In genomic region chr5:177304392-177305119, GRCh38 we compare ENCODE assay signal across 6 cellular contexts. TPM values are rescaled to one million over a fixed set of nuclear protein-coding genes. Genes with fewer than 3 reads are reported as not detected.
A peak's percentile ranks its signal among the peaks of the same experiment; 100 is the strongest.
DNase-seq lines count a peak whose midpoint lies in the region; ATAC-seq and TF ChIP-seq lines count a peak whose summit lies in the region.

No MANE protein-coding gene starts in this region.

- WGBS in lower leg skin, 2 donors, result 23 to 36% methylated on average over 15 to 19 of the region's 19 CpGs

- intact Hi-C loops in lower leg skin (cut with DNase I; ENCODE audit: low total_unique reads), result loop anchor here (10.0 kb wide), 1 partner anchor 190 kb away; no protein-coding TSS in a partner anchor

- H3K4me1 Mint-ChIP-seq in WTC11, result peaks cover 28% of the 10 kb centered on the region

- no peak for TF ChIP-seq CTCF in GM20000 (IDR thresholded peaks at IDR 0.05; ENCODE audit: extremely low read depth, missing control alignments)
- no peak for TF ChIP-seq CTCF in WTC11 (IDR thresholded peaks at IDR 0.05)
- TF ChIP-seq CTCF in lower leg skin (IDR thresholded peaks at IDR 0.05), result no peak

- DNase-seq in GM20000 (ENCODE audit: low spot score) (peak; percentile 56), WTC11 (ENCODE audit: low spot score) (no peak), lower leg skin (ENCODE audit: low spot score in 2 of 2) (peak in 1 of 2 donors; percentile 83), DMS79 (lab: John Stamatoyannopoulos, UW) (no peak), GOT3 (lab: John Stamatoyannopoulos, UW) (no peak), T-helper 9 cell (no peak)

- no peaks in the 10 kb centered on the region for H3K9me3 Mint-ChIP-seq in WTC11

- CTCF ChIA-PET in WTC11 (lab: Charles Lee), result interaction anchor here (0.6 kb wide), 1 partner anchor 66 kb away, joined by 6 read pairs; no protein-coding TSS in a partner anchor

- peak overlapping the region; percentile 82 for H3K27ac Mint-ChIP-seq in WTC11

- TF ChIP-seq POLR2A in lower leg skin (IDR thresholded peaks at IDR 0.05), result no peak

- no peaks in the 10 kb centered on the region for H3K27me3 Mint-ChIP-seq in WTC11 (ENCODE audit: low read depth)

- H3K4me3 ChIP-seq in lower leg skin (ENCODE audit: low read depth, poor library complexity, severe bottlenecking), result peak overlapping the region; percentile 88

- peak overlapping the region; percentile 93 for H3K4me3 Mint-ChIP-seq in WTC11

- POLR2A ChIA-PET in WTC11 (lab: Charles Lee), result interaction anchor here (0.6 kb wide), 2 partner anchors 220 to 491 kb away, joined by 4 read pairs; no protein-coding TSS in a partner anchor

- ATAC-seq in WTC11, result no peak

- H3K36me3 Mint-ChIP-seq in WTC11, result peaks cover 29% of the 10 kb centered on the region

TF ChIP-seq in WTC11, 78 proteins besides CTCF, POLR2A, EP300 and RAD21:
- no peak for TF ChIP-seq E2F1 (CRISPR knock-in tag; IDR thresholded peaks at IDR 0.05)
TF ChIP-seq in WTC11: peak in this region for 0.

RNA-seq across cellular contexts. Expression of gene PRELID1, which starts 1.0 kb away (rescaled TPM):
- total RNA-seq in WTC11 (2021), result 235 to 273 TPM (median 245 TPM) in 3 replicates
- total RNA-seq in lower leg skin, result 100 to 1,000 TPM in 2 of 4 donors, 10 to 100 TPM in 2; 60.7 to 122 (median 96.7) TPM

RNA-seq across cellular contexts. Expression of gene RAB24, which starts 1.0 kb away (rescaled TPM):
- total RNA-seq in WTC11 (2021), result 37.0 to 40.2 TPM (median 38.0 TPM) in 3 replicates
- 10 to 100 TPM; 52.2 to 98.5 (median 73.7) TPM for total RNA-seq in lower leg skin

RNA-seq across cellular contexts. Expression of gene MXD3, which starts 7.1 kb away (rescaled TPM):
- 16.9 to 25.7 TPM (median 18.8 TPM) in 3 replicates for total RNA-seq in WTC11 (2021)
- 10 to 100 TPM in 2 of 4 donors, 1 to 10 TPM in 2; 4.9 to 19.8 (median 13.2) TPM for total RNA-seq in lower leg skin

RNA-seq across cellular contexts. Expression of gene LMAN2, which starts 46.9 kb away (rescaled TPM):
- total RNA-seq in WTC11 (2021), result 141 to 162 TPM (median 147 TPM) in 3 replicates
- 100 to 1,000 TPM; 139 to 191 (median 166) TPM for total RNA-seq in lower leg skin

RNA-seq across cellular contexts. Expression of gene RGS14, which starts 53.2 kb away (rescaled TPM):
- total RNA-seq in WTC11 (2021) (60.4 to 74.6 TPM (median 64.6 TPM) in 3 replicates), lower leg skin (10 to 100 TPM; 28.6 to 38.3 (median 37.2) TPM)
